15 cellular contexts compared by ENCODE assay signal in the genomic region with DNA sequence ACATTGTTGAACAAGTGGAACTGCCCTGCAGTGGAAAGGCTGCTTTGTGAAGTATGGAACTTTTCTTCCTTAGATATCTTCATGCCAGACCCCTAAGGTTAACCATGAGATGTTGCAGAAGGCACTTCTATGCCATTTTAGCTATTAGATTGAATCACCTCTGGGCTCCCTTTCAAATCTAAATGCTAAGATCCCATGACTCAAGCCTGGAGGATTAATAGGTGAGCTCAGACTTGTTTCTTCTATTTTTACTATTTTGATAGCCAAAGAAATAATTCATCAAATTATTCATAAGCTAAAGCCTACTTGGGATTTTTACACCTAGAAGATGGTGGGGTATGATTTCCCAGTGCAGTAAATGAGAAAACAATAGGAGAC.
DNase-seq lines count a peak whose midpoint lies in the region; ATAC-seq, FAIRE-seq and TF ChIP-seq lines count a peak whose summit lies in the region.
"Had no signal": no experiment of that assay in that cellular context is flagged by ENCODE, and none has a peak within 500 bp of the region (broad histone marks: within the 10 kb centered on the region; RNA-seq: fewer than 3 reads in every experiment).

No MANE protein-coding gene starts in this region.

- H3K27ac ChIP-seq in RWPE1, result no peak overlapping the region
- peak overlapping the region; percentile 33 to 37 for H3K27ac ChIP-seq in small intestine (ENCODE audit: low read depth in 1 of 2, low read length in 1 of 2)

- no peak for ATAC-seq in activated CD8-positive, alpha-beta memory T cell treated with anti-CD3 and anti-CD28 coated beads, Interleukin-2, amount 10 ng/mL, durations not matched to agents 7 days and 5 days
- ATAC-seq in central memory CD8-positive, alpha-beta T cell (replicated peaks; ENCODE audit: extremely low read depth, poor library complexity, severe bottlenecking), result no peak
- no peak for ATAC-seq in GM21381 (IDR thresholded peaks at IDR 0.05; ENCODE audit: unreplicated experiment)

- H3K36me3 ChIP-seq in small intestine (ENCODE audit: control insufficient read depth in 2 of 2, insufficient read depth in 2 of 2, low read length in 2 of 2), result no peaks in the 10 kb centered on the region

- H3K9me3 ChIP-seq in small intestine (ENCODE audit: control insufficient read depth, low read depth), result no peaks in the 10 kb centered on the region

- H3K36me3 Mint-ChIP-seq in activated CD8-positive, alpha-beta memory T cell treated with anti-CD3 and anti-CD28 coated beads, Interleukin-2, amount 10 ng/mL, durations not matched to agents 7 days and 5 days, result peaks cover 94% of the 10 kb centered on the region
- H3K36me3 Mint-ChIP-seq in central memory CD8-positive, alpha-beta T cell (ENCODE audit: insufficient read depth), result peaks cover 86% of the 10 kb centered on the region
- H3K36me3 Mint-ChIP-seq in mesothelial cell of epicardium, result no peaks in the 10 kb centered on the region

- peak overlapping the region; percentile 96 for H3K27ac Mint-ChIP-seq in activated CD8-positive, alpha-beta memory T cell treated with anti-CD3 and anti-CD28 coated beads, Interleukin-2, amount 10 ng/mL, durations not matched to agents 7 days and 5 days
- peak overlapping the region; percentile 97 for H3K27ac Mint-ChIP-seq in central memory CD8-positive, alpha-beta T cell (ENCODE audit: low read depth)
- H3K27ac Mint-ChIP-seq in mesothelial cell of epicardium, result no peak overlapping the region

- H3K9me3 Mint-ChIP-seq in activated CD8-positive, alpha-beta memory T cell treated with anti-CD3 and anti-CD28 coated beads, Interleukin-2, amount 10 ng/mL, durations not matched to agents 7 days and 5 days (ENCODE audit: low read depth), result no peaks in the 10 kb centered on the region
- no peaks in the 10 kb centered on the region for H3K9me3 Mint-ChIP-seq in central memory CD8-positive, alpha-beta T cell
- no peaks in the 10 kb centered on the region for H3K9me3 Mint-ChIP-seq in mesothelial cell of epicardium

- H3K27me3 Mint-ChIP-seq in activated CD8-positive, alpha-beta memory T cell treated with anti-CD3 and anti-CD28 coated beads, Interleukin-2, amount 10 ng/mL, durations not matched to agents 7 days and 5 days, result no peaks in the 10 kb centered on the region
- H3K27me3 Mint-ChIP-seq in central memory CD8-positive, alpha-beta T cell, result no peaks in the 10 kb centered on the region
- H3K27me3 Mint-ChIP-seq in mesothelial cell of epicardium (ENCODE audit: low read depth), result peaks cover 58% of the 10 kb centered on the region

- TF ChIP-seq CTCF in RWPE1 (conservative IDR thresholded peaks at IDR 0.05; ENCODE audit: low read depth) (no peak), mesothelial cell of epicardium (IDR thresholded peaks at IDR 0.05; ENCODE audit: unreplicated experiment) (no peak)

- peak overlapping the region in 1 of 2 donors; percentile 10 for H3K4me3 ChIP-seq in small intestine (ENCODE audit: low read depth in 1 of 2, low read length in 2 of 2)

- FAIRE-seq in small intestine (lab: Jason Lieb, UNC), result no peak
- FAIRE-seq: frontal cortex had no signal

- CTCF ChIA-PET in activated CD8-positive, alpha-beta memory T cell treated with anti-CD3 and anti-CD28 coated beads, Interleukin-2, amount 10 ng/mL, durations not matched to agents 7 days and 5 days (lab: Charles Lee), result interaction anchor here (0.9 to 3.3 kb wide), 8 partner anchors 9 to 36 kb away, joined by 3 to 16 read pairs (median 4); no protein-coding TSS in a partner anchor
- CTCF ChIA-PET in RWPE1 (lab: Yijun Ruan, JAX), result interaction anchor here (0.6 kb wide), 1 partner anchor 662 kb away, joined by 6 read pairs; no protein-coding TSS in a partner anchor

- peak overlapping the region; percentile 80 for H3K4me3 Mint-ChIP-seq in activated CD8-positive, alpha-beta memory T cell treated with anti-CD3 and anti-CD28 coated beads, Interleukin-2, amount 10 ng/mL, durations not matched to agents 7 days and 5 days
- peak overlapping the region; percentile 85 for H3K4me3 Mint-ChIP-seq in central memory CD8-positive, alpha-beta T cell
- H3K4me3 Mint-ChIP-seq in mesothelial cell of epicardium, result no peak overlapping the region

- H3K4me1 Mint-ChIP-seq in activated CD8-positive, alpha-beta memory T cell treated with anti-CD3 and anti-CD28 coated beads, Interleukin-2, amount 10 ng/mL, durations not matched to agents 7 days and 5 days, result peaks cover 91% of the 10 kb centered on the region
- H3K4me1 Mint-ChIP-seq in central memory CD8-positive, alpha-beta T cell, result peaks cover 86% of the 10 kb centered on the region
- H3K4me1 Mint-ChIP-seq in mesothelial cell of epicardium, result peaks cover 28% of the 10 kb centered on the region

- H3K27me3 ChIP-seq in small intestine (ENCODE audit: control insufficient read depth in 2 of 2, insufficient read depth in 2 of 2, low read length in 2 of 2), result no peaks in the 10 kb centered on the region

- no peaks in the 10 kb centered on the region for H3K4me1 ChIP-seq in small intestine (ENCODE audit: control insufficient read depth in 2 of 2, insufficient read depth in 1 of 2, low read depth in 1 of 2, low read length in 1 of 2)

- no peak for DNase-seq in activated CD8-positive, alpha-beta memory T cell treated with anti-CD3 and anti-CD28 coated beads, Interleukin-2, amount 10 ng/mL, durations not matched to agents 7 days and 5 days
- no peak for DNase-seq in activated CD8-positive, alpha-beta memory T cell treated with anti-CD3 and anti-CD28 coated beads, Interleukin-2, amount 50 U/mL, for 48 hours
- DNase-seq in RWPE1 (ENCODE audit: low spot score) (peak; percentile 27), small intestine (no peak), mesothelial cell of epicardium (ENCODE audit: low spot score in 2 of 2, unreplicated experiment in 2 of 2) (no peak), inferior parietal cortex (ENCODE audit: extremely low spot score) (no peak)
- no peak for DNase-seq in central memory CD8-positive, alpha-beta T cell (ENCODE audit: low spot score in 2 of 2)
- DNase-seq: activated CD8-positive, alpha-beta memory T cell treated with anti-CD3 and anti-CD28 coated beads, Interleukin-2, amount 50 U/mL, for 4 hours; Calu3; GF-D8; mesenchymal stem cell; NCI-H1930; SHP77 treated with DMSO at 0.1 percent for 48 hours had no signal

- POLR2A ChIA-PET in RWPE1 (lab: Yijun Ruan, JAX; ENCODE audit: low non-redundant PET), result no interaction called here
